Comparison of ENCODE assay signal across 19 cellular contexts in genomic region chr5:145979270-145980223, GRCh38. TPM values are rescaled to one million over a fixed set of nuclear protein-coding genes. Genes with fewer than 3 reads are reported as not detected.
DNase-seq lines count a peak whose midpoint lies in the region; TF ChIP-seq lines count a peak whose summit lies in the region.
"Had no signal": no experiment of that assay in that cellular context is flagged by ENCODE, and none has a peak within 500 bp of the region (broad histone marks: within the 10 kb centered on the region; RNA-seq: fewer than 3 reads in every experiment).

No MANE protein-coding gene starts in this region.

- 99% methylated on average over 7 of the region's 7 CpGs for WGBS in mammary epithelial cell (ENCODE audit: low coverage, missing lambda C conversion rate)
- no CpG with 5 or more reads among the region's 7 CpGs for WGBS in mesendoderm (ENCODE audit: extremely low coverage, insufficient coverage, low lambda C conversion rate)
- WGBS in thyroid gland, 2 donors = 71 to 84% methylated on average over 7 of the region's 7 CpGs

- BruUV-seq in MCF 10A (replicated peaks; lab: Mats Ljungman, UMichigan) (no TSS peak), mammary epithelial cell (replicated peaks; lab: Mats Ljungman, UMichigan) (no TSS peak)

- peak overlapping the region; percentile 76 for H2BK15ac ChIP-seq in mesendoderm (replicated peaks; ENCODE audit: low read depth)

- no peak overlapping the region for H3K4ac ChIP-seq in mesendoderm (ENCODE audit: low read depth, low read length)

- no peaks in the 10 kb centered on the region for H3K79me1 ChIP-seq in mesendoderm (ENCODE audit: low read length)

- H3K36me3 ChIP-seq in mammary epithelial cell (ENCODE audit: insufficient read depth, low read length) (peaks cover 3% of the 10 kb centered on the region), mesendoderm (ENCODE audit: control insufficient read depth, insufficient read depth, low read length) (no peaks in the 10 kb centered on the region), thyroid gland (no peaks in the 10 kb centered on the region)
- H3K36me3 ChIP-seq: adrenal gland had no signal

- H3K56ac ChIP-seq in mesendoderm (ENCODE audit: low read length) = no peak overlapping the region

- H3K36me3 Mint-ChIP-seq in MCF 10A (ENCODE audit: insufficient read depth, unreplicated experiment) = peaks cover 6% of the 10 kb centered on the region

- no peak overlapping the region for H3K23ac ChIP-seq in mesendoderm (ENCODE audit: low read length)

- no peak overlapping the region for H3K9ac ChIP-seq in mammary epithelial cell (ENCODE audit: insufficient read depth, low read length)
- H3K9ac ChIP-seq in mesendoderm (ENCODE audit: low read length) = no peak overlapping the region
- H3K9ac ChIP-seq: SK-N-SH had no signal

- H3K27ac ChIP-seq in mammary epithelial cell (ENCODE audit: insufficient read depth, low read depth, low read length) (no peak overlapping the region), caudate nucleus (ENCODE audit: low read depth, low read length) (peak overlapping the region; percentile 30), mesendoderm (ENCODE audit: low read depth, low read length) (peak overlapping the region; percentile 64), thyroid gland (peak overlapping the region in 2 of 3 donors; percentile 69 to 75)
- H3K27ac ChIP-seq: 22Rv1, adrenal gland had no signal

- H4K20me1 ChIP-seq in mammary epithelial cell (ENCODE audit: insufficient read depth, low read length) = no peaks in the 10 kb centered on the region

- no peak overlapping the region for H4K8ac ChIP-seq in mesendoderm (ENCODE audit: low read depth, low read length)

- H3K4me3 ChIP-seq in mammary epithelial cell (replicated peaks in 1 of 3; ENCODE audit: insufficient read depth in 1 of 3, low read depth in 2 of 3, low read length in 3 of 3) (no peak overlapping the region), mesendoderm (ENCODE audit: low read length) (no peak overlapping the region), thyroid gland (replicated peaks in 1 of 3) (no peak overlapping the region)
- H3K4me3 ChIP-seq: adrenal gland had no signal

- H3K27me3 ChIP-seq in mammary epithelial cell (ENCODE audit: insufficient read depth, low read length) (no peaks in the 10 kb centered on the region), mesendoderm (ENCODE audit: insufficient read depth, low read length, poor library complexity) (no peaks in the 10 kb centered on the region), thyroid gland (no peaks in the 10 kb centered on the region)
- H3K27me3 ChIP-seq: adrenal gland had no signal

- H3K4me2 ChIP-seq in mammary epithelial cell (ENCODE audit: insufficient read depth, low read depth, low read length) (no peak overlapping the region), mesendoderm (ENCODE audit: low read length) (no peak overlapping the region)
- H3K4me2 ChIP-seq: SK-N-SH had no signal

- POLR2A ChIA-PET in MCF 10A (lab: Yijun Ruan, JAX) = interaction anchor here (0.5 to 1.3 kb wide), 3 partner anchors 11 to 261 kb away, joined by 3 to 6 read pairs (median 3); no protein-coding TSS in a partner anchor

- H3K9me3 ChIP-seq in mammary epithelial cell (replicated peaks; ENCODE audit: insufficient read depth, low read length) = no peaks in the 10 kb centered on the region
- H3K9me3 ChIP-seq in thyroid gland = no peaks in the 10 kb centered on the region
- H3K9me3 ChIP-seq: adrenal gland, SK-N-SH had no signal

- CTCF ChIA-PET in MCF 10A (lab: Yijun Ruan, JAX) (interaction anchor here (0.6 to 2.8 kb wide), 16 partner anchors 18 to 298 kb away, joined by 3 to 20 read pairs (median 4); partner anchors contain the start of gene PRELID2), mammary epithelial cell (lab: Charles Lee; ENCODE audit: low non-redundant PET) (no interaction called here)

- H3K4me3 Mint-ChIP-seq in MCF 10A (ENCODE audit: unreplicated experiment) = no peak overlapping the region

- H3K79me2 ChIP-seq in mammary epithelial cell (ENCODE audit: insufficient read depth, low read length) (peaks cover 43% of the 10 kb centered on the region), mesendoderm (ENCODE audit: control insufficient read depth, insufficient read depth, low read length) (no peaks in the 10 kb centered on the region)

- H3K27ac Mint-ChIP-seq in MCF 10A (ENCODE audit: low read depth, unreplicated experiment) = peak overlapping the region; percentile 25

- no peaks in the 10 kb centered on the region for H3K27me3 Mint-ChIP-seq in MCF 10A (ENCODE audit: insufficient read depth, unreplicated experiment)

- TF ChIP-seq POLR2A in thyroid gland (IDR thresholded peaks at IDR 0.05) = no peak

- no peaks in the 10 kb centered on the region for H3K9me3 Mint-ChIP-seq in MCF 10A (ENCODE audit: unreplicated experiment)

- H3K4me1 Mint-ChIP-seq in MCF 10A (ENCODE audit: insufficient read depth, unreplicated experiment) = peaks cover 33% of the 10 kb centered on the region

- H3K18ac ChIP-seq in mesendoderm (ENCODE audit: low read length) = no peak overlapping the region

- no peak overlapping the region for H2AFZ ChIP-seq in mammary epithelial cell (ENCODE audit: low read depth, low read length)

- in situ Hi-C loops in mammary epithelial cell (cut with MboI; ENCODE audit: low sequenced_read_pairs in 2 of 2) = no loop called here

- no peak overlapping the region for H2BK120ac ChIP-seq in mesendoderm (ENCODE audit: low read depth, low read length)

- H4K5ac ChIP-seq in mesendoderm (ENCODE audit: low read length) = no peak overlapping the region

- DNase-seq in MCF 10A (ENCODE audit: unreplicated experiment) (no peak), mammary epithelial cell (no peak), caudate nucleus (lab: John Stamatoyannopoulos, UW) (no peak), mesendoderm (peak; percentile 83), thyroid gland (no peak), cerebellar cortex (ENCODE audit: low spot score) (no peak)
- no peak for DNase-seq in activated CD4-positive, alpha-beta T cell treated with anti-CD3 and anti-CD28 coated beads, Interleukin-2, amount 50 U/mL, for 1 hour
- DNase-seq in activated CD4-positive, alpha-beta T cell treated with anti-CD3 and anti-CD28 coated beads for 48 hours = no peak
- DNase-seq: activated CD4-positive, alpha-beta T cell treated with anti-CD3 and anti-CD28 coated beads for 1 hour; activated effector memory CD4-positive, alpha-beta T cell treated with Interleukin-2 at 50 U/mL for 16 hours; adrenal gland; kidney glomerular epithelial cell; NCI-H1417 treated with DMSO at 0.1 percent for 48 hours; NCI-H2171; NCI-H82; SK-N-SH; stimulated activated CD4-positive, alpha-beta T cell treated with anti-CD3 and anti-CD28 coated beads, Interleukin-4, amount 100 ng/mL, for 4 hours; T1000 had no signal

- intact Hi-C loops in MCF 10A (cut with micrococcal nuclease) = loop anchor here (1.0 to 5.0 kb wide), 2 partner anchors 48 to 71 kb away; no protein-coding TSS in a partner anchor
- intact Hi-C loops in mammary epithelial cell (cut with micrococcal nuclease) = loop anchor here (1.0 kb wide), 2 partner anchors 71 to 144 kb away; partner anchors contain the start of gene PRELID2
- intact Hi-C loops in thyroid gland (cut with DNase I) = no loop called here

- TF ChIP-seq CTCF in MCF 10A (IDR thresholded peaks at IDR 0.05; ENCODE audit: unreplicated experiment) (no peak), mammary epithelial cell (conservative IDR thresholded peaks at IDR 0.05 in 1 of 2, IDR thresholded peaks at IDR 0.05 in 1 of 2; ENCODE audit: extremely low read depth in 1 of 2, insufficient read depth in 1 of 2, low read depth in 1 of 2, low read length in 2 of 2) (no peak), thyroid gland (IDR thresholded peaks at IDR 0.05) (no peak)

- H3K4me1 ChIP-seq in mammary epithelial cell (ENCODE audit: insufficient read depth, low read length) (peaks cover 44% of the 10 kb centered on the region), mesendoderm (ENCODE audit: control insufficient read depth, low read depth, low read length) (peaks cover 8% of the 10 kb centered on the region), thyroid gland (peaks cover 29 to 67% of the 10 kb centered on the region in 2 donors)
- H3K4me1 ChIP-seq: adrenal gland had no signal

- no peak overlapping the region for H2BK5ac ChIP-seq in mesendoderm (ENCODE audit: low read length)

- dilution Hi-C loops in mammary epithelial cell (cut with HindIII; ENCODE audit: low sequenced_read_pairs) = no loop called here

- no peak overlapping the region for H2AK5ac ChIP-seq in mesendoderm (ENCODE audit: low read length)

RNA-seq across cellular contexts. Expression of gene SH3RF2, which starts 43.2 kb away (rescaled TPM):
- total RNA-seq in MCF 10A (2022) (14.9 and 29.6 TPM in 2 replicates), mammary epithelial cell (10 to 100 TPM; 57.3 to 76.1 TPM), thyroid gland (10 to 100 TPM in 3 of 4 donors, 1 to 10 TPM in 1; 3.1 to 20.8 (median 14.3) TPM)
- polyA plus RNA-seq in mammary epithelial cell = 27.3 TPM
- polyA minus RNA-seq in mammary epithelial cell = 44.5 TPM
- polyA plus RNA-seq in mesendoderm (2013, experiment 1 of 2) = 3.0 TPM
- polyA plus RNA-seq in mesendoderm (2013, experiment 2 of 2) = 3.5 TPM
